ENCODE assay signal across 21 cellular contexts in genomic region chr12:57606399-57606798, GRCh38. TPM values are rescaled to one million over a fixed set of nuclear protein-coding genes. Genes with fewer than 3 reads are reported as not detected.
DNase-seq lines count a peak whose midpoint lies in the region; ATAC-seq and TF ChIP-seq lines count a peak whose summit lies in the region.
"Had no signal": no experiment of that assay in that cellular context is flagged by ENCODE, and none has a peak within 500 bp of the region (broad histone marks: within the 10 kb centered on the region; RNA-seq: fewer than 3 reads in every experiment).

No MANE protein-coding gene starts in this region.

- no peaks in the 10 kb centered on the region for H3K27me3 ChIP-seq in CD4-positive, CD25-positive, alpha-beta regulatory T cell (ENCODE audit: control insufficient read depth, insufficient read depth, low read length)
- H3K27me3 ChIP-seq in CD8-positive, alpha-beta memory T cell (ENCODE audit: insufficient read depth, low read length, poor library complexity, severe bottlenecking): no peaks in the 10 kb centered on the region
- H3K27me3 ChIP-seq in neural progenitor cell: peaks cover 20% of the 10 kb centered on the region
- H3K27me3 ChIP-seq in dorsolateral prefrontal cortex: no peaks in the 10 kb centered on the region
- H3K27me3 ChIP-seq: ascending aorta had no signal

- H3K27ac ChIP-seq in CD4-positive, CD25-positive, alpha-beta regulatory T cell (ENCODE audit: insufficient read depth, low read length, poor library complexity, severe bottlenecking): no peak overlapping the region
- no peak overlapping the region for H3K27ac ChIP-seq in CD8-positive, alpha-beta memory T cell (ENCODE audit: low read depth, low read length)
- H3K27ac ChIP-seq in neural progenitor cell (no peak overlapping the region), dorsolateral prefrontal cortex (peak overlapping the region in 15 of 59 donors; percentile 88 to 98 (median 95))
- H3K27ac ChIP-seq: right lobe of liver had no signal

- H3K4me1 Mint-ChIP-seq in CD4-positive, CD25-positive, alpha-beta regulatory T cell: peaks cover 0 to 42% (median 7%) of the 10 kb centered on the region in 4 donors
- peaks cover 36 to 51% (median 44%) of the 10 kb centered on the region in 3 donors for H3K4me1 Mint-ChIP-seq in CD8-positive, alpha-beta memory T cell
- peaks cover 20% of the 10 kb centered on the region for H3K4me1 Mint-ChIP-seq in endothelial cell (ENCODE audit: unreplicated experiment)
- peaks cover 31% of the 10 kb centered on the region for H3K4me1 Mint-ChIP-seq in neural progenitor cell

- no peak for TF ChIP-seq CTCF in endothelial cell (IDR thresholded peaks at IDR 0.05; ENCODE audit: unreplicated experiment)
- TF ChIP-seq CTCF in neural progenitor cell (IDR thresholded peaks at IDR 0.05): no peak
- TF ChIP-seq CTCF in dorsolateral prefrontal cortex (IDR thresholded peaks at IDR 0.05 in 54 of 56, conservative IDR thresholded peaks at IDR 0.05 in 2 of 56; ENCODE audit: low read depth in 1 of 56, partially characterized antibody in 56 of 56): no peak

- H3F3A ChIP-seq in neural progenitor cell (ENCODE audit: low read depth): peaks cover 42% of the 10 kb centered on the region

- peak overlapping the region in 1 of 3 donors; percentile 43 for H3K27ac Mint-ChIP-seq in CD4-positive, CD25-positive, alpha-beta regulatory T cell
- peak overlapping the region in 5 of 8 donors; percentile 11 to 83 (median 55) for H3K27ac Mint-ChIP-seq in CD8-positive, alpha-beta memory T cell
- H3K27ac Mint-ChIP-seq in endothelial cell (ENCODE audit: unreplicated experiment) (no peak overlapping the region), neural progenitor cell (no peak overlapping the region)
- H3K27ac Mint-ChIP-seq: activated naive CD4-positive, alpha-beta T cell treated with anti-CD3 and anti-CD28 coated beads, Interleukin-2, amount 50 U/mL, for 24 hours; CD14-positive monocyte; T-helper 1 cell treated with Interleukin-12 subunit alpha and Interleukin-12 subunit beta and Interleukin-4 antibody, amounts not matched to agents 30 μg/mL and 1 μg/mL, for 36 hours had no signal

- peaks cover 28% of the 10 kb centered on the region for H3K4me1 ChIP-seq in CD4-positive, CD25-positive, alpha-beta regulatory T cell (ENCODE audit: control insufficient read depth, insufficient read depth, low read length, poor library complexity, severe bottlenecking)
- peaks cover 39% of the 10 kb centered on the region for H3K4me1 ChIP-seq in CD8-positive, alpha-beta memory T cell (ENCODE audit: insufficient read depth, low read length)
- H3K4me1 ChIP-seq in neural progenitor cell: peaks cover 29% of the 10 kb centered on the region

- intact Hi-C loops in dorsolateral prefrontal cortex (cut with DNase I): no loop called here

- no peak overlapping the region for H2AFZ ChIP-seq in neural progenitor cell (replicated peaks)

- peaks cover 13% of the 10 kb centered on the region for H4K20me1 ChIP-seq in neural progenitor cell (ENCODE audit: low read depth)

- H3K36me3 ChIP-seq in CD4-positive, CD25-positive, alpha-beta regulatory T cell (ENCODE audit: control insufficient read depth, insufficient read depth, low read length): peaks cover 17% of the 10 kb centered on the region
- H3K36me3 ChIP-seq in CD8-positive, alpha-beta memory T cell (ENCODE audit: insufficient read depth, low read length): peaks cover 4% of the 10 kb centered on the region
- no peaks in the 10 kb centered on the region for H3K36me3 ChIP-seq in neural progenitor cell

- no peaks in the 10 kb centered on the region for H3K9me3 ChIP-seq in CD4-positive, CD25-positive, alpha-beta regulatory T cell (ENCODE audit: control insufficient read depth in 2 of 2, low read length in 2 of 2)
- H3K9me3 ChIP-seq in CD8-positive, alpha-beta memory T cell (ENCODE audit: low read length): no peaks in the 10 kb centered on the region
- H3K9me3 ChIP-seq in neural progenitor cell (ENCODE audit: low read depth): no peaks in the 10 kb centered on the region
- H3K9me3 ChIP-seq: ascending aorta, right lobe of liver had no signal

- H3K36me3 Mint-ChIP-seq in CD4-positive, CD25-positive, alpha-beta regulatory T cell: peaks cover 20% of the 10 kb centered on the region
- H3K36me3 Mint-ChIP-seq in CD8-positive, alpha-beta memory T cell: peaks cover 0 to 32% (median 13%) of the 10 kb centered on the region in 3 donors
- H3K36me3 Mint-ChIP-seq in endothelial cell (ENCODE audit: low read depth, unreplicated experiment): peaks cover 23% of the 10 kb centered on the region
- peaks cover 18% of the 10 kb centered on the region for H3K36me3 Mint-ChIP-seq in neural progenitor cell

- peaks cover 16% of the 10 kb centered on the region for H3K79me2 ChIP-seq in neural progenitor cell (ENCODE audit: low read depth)

- peaks cover 9% of the 10 kb centered on the region for H3K27me3 Mint-ChIP-seq in CD4-positive, CD25-positive, alpha-beta regulatory T cell
- H3K27me3 Mint-ChIP-seq in CD8-positive, alpha-beta memory T cell: peaks cover 4% of the 10 kb centered on the region in 2 donors
- H3K27me3 Mint-ChIP-seq in endothelial cell (ENCODE audit: unreplicated experiment) (peaks cover 16% of the 10 kb centered on the region), neural progenitor cell (ENCODE audit: insufficient read depth, low read depth) (peaks cover 9% of the 10 kb centered on the region)
- H3K27me3 Mint-ChIP-seq: central memory CD8-positive, alpha-beta T cell had no signal

- H3K4me3 Mint-ChIP-seq in CD4-positive, CD25-positive, alpha-beta regulatory T cell: peak overlapping the region; percentile 27 to 88 (median 78)
- peak overlapping the region in 6 of 7 donors; percentile 44 to 90 (median 86) for H3K4me3 Mint-ChIP-seq in CD8-positive, alpha-beta memory T cell
- H3K4me3 Mint-ChIP-seq in endothelial cell (ENCODE audit: unreplicated experiment): peak overlapping the region; percentile 93
- peak overlapping the region; percentile 62 for H3K4me3 Mint-ChIP-seq in neural progenitor cell
- H3K4me3 Mint-ChIP-seq: activated naive CD4-positive, alpha-beta T cell treated with anti-CD3 and anti-CD28 coated beads, Interleukin-2, amount 50 U/mL, for 24 hours; CD14-positive monocyte; T-helper 1 cell treated with Interleukin-12 subunit alpha and Interleukin-12 subunit beta and Interleukin-4 antibody, amounts not matched to agents 30 μg/mL and 1 μg/mL, for 36 hours had no signal

- H3K9me3 Mint-ChIP-seq in CD4-positive, CD25-positive, alpha-beta regulatory T cell: peaks cover 0 to 2% (median 0%) of the 10 kb centered on the region in 7 donors
- H3K9me3 Mint-ChIP-seq in CD8-positive, alpha-beta memory T cell: no peaks in the 10 kb centered on the region
- H3K9me3 Mint-ChIP-seq in endothelial cell (ENCODE audit: unreplicated experiment) (no peaks in the 10 kb centered on the region), neural progenitor cell (no peaks in the 10 kb centered on the region)
- H3K9me3 Mint-ChIP-seq: activated naive CD4-positive, alpha-beta T cell treated with anti-CD3 and anti-CD28 coated beads, Interleukin-2, amount 50 U/mL, for 24 hours; central memory CD8-positive, alpha-beta T cell; T-helper 1 cell treated with Interleukin-12 subunit alpha and Interleukin-12 subunit beta and Interleukin-4 antibody, amounts not matched to agents 30 μg/mL and 1 μg/mL, for 36 hours had no signal

- ATAC-seq in CD4-positive, CD25-positive, alpha-beta regulatory T cell (ENCODE audit: low read depth in 2 of 2): no peak
- ATAC-seq: right lobe of liver had no signal

- no peak overlapping the region for H3K4me2 ChIP-seq in neural progenitor cell

- CTCF ChIA-PET in CD8-positive, alpha-beta memory T cell (lab: Charles Lee): interaction anchor here (0.6 to 3.0 kb wide), 4 partner anchors 13 to 165 kb away, joined by 3 to 12 read pairs (median 3); no protein-coding TSS in a partner anchor

- POLR2A ChIA-PET in CD8-positive, alpha-beta memory T cell (lab: Charles Lee): interaction anchor here (0.6 kb wide), 1 partner anchor 26 kb away, joined by 3 read pairs; the partner anchor contains the start of gene B4GALNT1

- no peak overlapping the region for H3K9ac ChIP-seq in neural progenitor cell

- no peak for DNase-seq in CD4-positive, CD25-positive, alpha-beta regulatory T cell
- DNase-seq in CD8-positive, alpha-beta memory T cell: no peak
- no peak for DNase-seq in endothelial cell (ENCODE audit: low spot score)
- no peak for DNase-seq in neural progenitor cell (ENCODE audit: low spot score)
- DNase-seq in dorsolateral prefrontal cortex: no peak
- no peak for DNase-seq in SIG-M5 (lab: John Stamatoyannopoulos, UW)
- no peak for DNase-seq in stimulated activated CD8-positive, alpha-beta memory T cell treated with anti-CD3 and anti-CD28 coated beads, Interleukin-4, amount 100 ng/mL, for 48 hours
- DNase-seq: activated T-cell treated with anti-CD3 and anti-CD28 coated beads, Interleukin-2, amount 50 U/mL, for 48 hours; erythroblast; foreskin melanocyte; IMR-90; kidney; NCI-H1436; NCI-H510A; right lobe of liver had no signal

- no peak overlapping the region for H3K4me3 ChIP-seq in CD4-positive, CD25-positive, alpha-beta regulatory T cell (ENCODE audit: low read depth, low read length)
- H3K4me3 ChIP-seq in CD8-positive, alpha-beta memory T cell (ENCODE audit: low read length): no peak overlapping the region
- H3K4me3 ChIP-seq in neural progenitor cell (no peak overlapping the region), dorsolateral prefrontal cortex (peak overlapping the region in 29 of 59 donors; percentile 66 to 88 (median 80))
- H3K4me3 ChIP-seq: right lobe of liver had no signal

RNA-seq across cellular contexts. Expression of gene DTX3, which starts 1.8 kb away (rescaled TPM):
- 31.2 TPM for total RNA-seq in CD4-positive, CD25-positive, alpha-beta regulatory T cell
- 1 to 10 TPM; 3.4 to 7.4 (median 5.1) TPM for polyA plus RNA-seq in CD4-positive, CD25-positive, alpha-beta regulatory T cell
- 10 to 100 TPM; 16.7 to 18.3 TPM for total RNA-seq in CD8-positive, alpha-beta memory T cell
- polyA plus RNA-seq in CD8-positive, alpha-beta memory T cell: 7.2 TPM
- total RNA-seq in endothelial cell (ENCODE audit: unreplicated experiment): 43.7 TPM
- total RNA-seq in neural progenitor cell (ENCODE audit: low replicate concordance): 56.4 and 67.9 TPM in 2 replicates
- total RNA-seq in dorsolateral prefrontal cortex: 100 to 1,000 TPM in 112 of 120 experiments, 10 to 100 TPM in 8; 85.9 to 178 (median 123) TPM

RNA-seq across cellular contexts. Expression of gene ARHGEF25, which starts 4.8 kb away (rescaled TPM):
- total RNA-seq in CD4-positive, CD25-positive, alpha-beta regulatory T cell: 0.64 TPM
- not detected for polyA plus RNA-seq in CD4-positive, CD25-positive, alpha-beta regulatory T cell
- total RNA-seq in CD8-positive, alpha-beta memory T cell: 1 to 10 TPM; 1.4 to 1.9 TPM
- not detected for polyA plus RNA-seq in CD8-positive, alpha-beta memory T cell
- total RNA-seq in endothelial cell (ENCODE audit: unreplicated experiment) (20.0 TPM), neural progenitor cell (ENCODE audit: low replicate concordance) (17.3 and 27.3 TPM in 2 replicates), dorsolateral prefrontal cortex (100 to 1,000 TPM in 54 of 120 experiments, 10 to 100 TPM in 66; 29.1 to 145 (median 96.5) TPM)
- polyA plus RNA-seq: CD14-positive monocyte had no signal

RNA-seq across cellular contexts. Expression of gene PIP4K2C, which starts 15.4 kb away (rescaled TPM):
- 35.8 TPM for total RNA-seq in CD4-positive, CD25-positive, alpha-beta regulatory T cell
- 10 to 100 TPM; 24.6 to 38.6 (median 30.2) TPM for polyA plus RNA-seq in CD4-positive, CD25-positive, alpha-beta regulatory T cell
- total RNA-seq in CD8-positive, alpha-beta memory T cell: 10 to 100 TPM; 24.7 to 29.7 TPM
- 40.6 TPM for polyA plus RNA-seq in CD8-positive, alpha-beta memory T cell
- total RNA-seq in endothelial cell (ENCODE audit: unreplicated experiment) (18.5 TPM), neural progenitor cell (ENCODE audit: low replicate concordance) (15.5 and 23.4 TPM in 2 replicates), dorsolateral prefrontal cortex (100 to 1,000 TPM in 2 of 120 experiments, 10 to 100 TPM in 118; 37.9 to 103 (median 73.9) TPM)

RNA-seq across cellular contexts. Expression of gene B4GALNT1, which starts 26.6 kb away (rescaled TPM):
- total RNA-seq in CD4-positive, CD25-positive, alpha-beta regulatory T cell: not detected
- not detected for polyA plus RNA-seq in CD4-positive, CD25-positive, alpha-beta regulatory T cell
- total RNA-seq in CD8-positive, alpha-beta memory T cell: 1 to 10 TPM; 2.9 to 4.1 TPM
- not detected for polyA plus RNA-seq in CD8-positive, alpha-beta memory T cell
- total RNA-seq in endothelial cell (ENCODE audit: unreplicated experiment): 1.3 TPM
- total RNA-seq in neural progenitor cell (ENCODE audit: low replicate concordance): 0.28 and 1.1 TPM in 2 replicates
- total RNA-seq in dorsolateral prefrontal cortex: 100 to 1,000 TPM in 16 of 120 experiments, 10 to 100 TPM in 104; 23.9 to 123 (median 85.1) TPM
- total RNA-seq: lung microvascular endothelial cell had no signal
- polyA plus RNA-seq: CD14-positive monocyte had no signal

RNA-seq across cellular contexts. Expression of gene KIF5A, which starts 56.6 kb away (rescaled TPM):
- total RNA-seq in CD4-positive, CD25-positive, alpha-beta regulatory T cell: 0.72 TPM
- under 1 TPM in 2 of 4 donors, not detected in 2; 0.05 to 0.06 TPM for polyA plus RNA-seq in CD4-positive, CD25-positive, alpha-beta regulatory T cell
- 1 to 10 TPM; 1.8 to 2.1 TPM for total RNA-seq in CD8-positive, alpha-beta memory T cell
- 0.12 TPM for polyA plus RNA-seq in CD8-positive, alpha-beta memory T cell
- total RNA-seq in endothelial cell (ENCODE audit: unreplicated experiment) (0.46 TPM), neural progenitor cell (ENCODE audit: low replicate concordance) (7.9 and 8.6 TPM in 2 replicates), dorsolateral prefrontal cortex (1,000 to 10,000 TPM in 27 of 120 experiments, 100 to 1,000 TPM in 93; 272 to 2,157 (median 860) TPM)
- total RNA-seq: ascending aorta had no signal
- polyA plus RNA-seq: CD14-positive monocyte had no signal

Comparison
In these comparisons a context has a peak if more than half of its experiments do, and no peak if none do; other contexts are left out.
1. H3K27ac Mint-ChIP-seq: peak in CD8-positive, alpha-beta memory T cell (5 of 8); none in endothelial cell (single experiment) and neural progenitor cell (single experiment).
2. Peak in every context shown above with its lines, with median percentiles within 50 percentile points of each other: H3K4me3 Mint-ChIP-seq.